In genomic region chr11:45100338-45100737, GRCh38 we compare ENCODE assay signal across 1 cellular context.
TF ChIP-seq lines count a peak whose summit lies in the region.

No MANE protein-coding gene starts in this region.

TF ChIP-seq in HepG2, 621 proteins besides CTCF, POLR2A, EP300 and RAD21 (continued from another document):
- TF ChIP-seq, protein P1, sequence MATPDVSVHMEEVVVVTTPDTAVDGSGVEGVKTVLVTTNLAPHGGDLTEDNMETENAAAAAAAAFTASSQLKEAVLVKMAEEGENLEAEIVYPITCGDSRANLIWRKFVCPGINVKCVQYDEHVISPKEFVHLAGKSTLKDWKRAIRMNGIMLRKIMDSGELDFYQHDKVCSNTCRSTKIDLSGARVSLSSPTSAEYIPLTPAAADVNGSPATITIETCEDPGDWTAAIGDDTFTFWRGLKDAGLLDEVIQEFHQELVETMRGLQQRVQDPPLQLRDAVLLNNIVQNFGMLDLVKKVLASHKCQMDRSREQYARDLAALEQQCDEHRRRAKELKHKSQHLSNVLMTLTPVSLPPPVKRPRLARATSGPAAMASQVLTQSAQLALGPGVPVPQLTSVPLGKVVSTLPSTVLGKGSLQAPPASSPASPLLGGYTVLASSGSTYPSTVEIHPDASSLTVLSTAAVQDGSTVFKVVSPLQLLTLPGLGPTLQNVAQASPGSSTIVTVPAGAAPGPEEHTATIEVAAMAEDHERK (CRISPR knock-in tag; IDR thresholded peaks at IDR 0.05; ENCODE audit: low read depth): no peak
- TF ChIP-seq DR1 (CRISPR knock-in tag; IDR thresholded peaks at IDR 0.05): no peak
- no peak for TF ChIP-seq JDP2 (CRISPR knock-in tag; IDR thresholded peaks at IDR 0.05; ENCODE audit: borderline replicate concordance)
- TF ChIP-seq SMYD3 (CRISPR knock-in tag; IDR thresholded peaks at IDR 0.05): no peak
- TF ChIP-seq ZFP82 (CRISPR knock-in tag; IDR thresholded peaks at IDR 0.05; ENCODE audit: borderline replicate concordance): no peak
- TF ChIP-seq ZNF691 (CRISPR knock-in tag; IDR thresholded peaks at IDR 0.05; ENCODE audit: borderline replicate concordance, low read depth): no peak
- TF ChIP-seq, protein P2, sequence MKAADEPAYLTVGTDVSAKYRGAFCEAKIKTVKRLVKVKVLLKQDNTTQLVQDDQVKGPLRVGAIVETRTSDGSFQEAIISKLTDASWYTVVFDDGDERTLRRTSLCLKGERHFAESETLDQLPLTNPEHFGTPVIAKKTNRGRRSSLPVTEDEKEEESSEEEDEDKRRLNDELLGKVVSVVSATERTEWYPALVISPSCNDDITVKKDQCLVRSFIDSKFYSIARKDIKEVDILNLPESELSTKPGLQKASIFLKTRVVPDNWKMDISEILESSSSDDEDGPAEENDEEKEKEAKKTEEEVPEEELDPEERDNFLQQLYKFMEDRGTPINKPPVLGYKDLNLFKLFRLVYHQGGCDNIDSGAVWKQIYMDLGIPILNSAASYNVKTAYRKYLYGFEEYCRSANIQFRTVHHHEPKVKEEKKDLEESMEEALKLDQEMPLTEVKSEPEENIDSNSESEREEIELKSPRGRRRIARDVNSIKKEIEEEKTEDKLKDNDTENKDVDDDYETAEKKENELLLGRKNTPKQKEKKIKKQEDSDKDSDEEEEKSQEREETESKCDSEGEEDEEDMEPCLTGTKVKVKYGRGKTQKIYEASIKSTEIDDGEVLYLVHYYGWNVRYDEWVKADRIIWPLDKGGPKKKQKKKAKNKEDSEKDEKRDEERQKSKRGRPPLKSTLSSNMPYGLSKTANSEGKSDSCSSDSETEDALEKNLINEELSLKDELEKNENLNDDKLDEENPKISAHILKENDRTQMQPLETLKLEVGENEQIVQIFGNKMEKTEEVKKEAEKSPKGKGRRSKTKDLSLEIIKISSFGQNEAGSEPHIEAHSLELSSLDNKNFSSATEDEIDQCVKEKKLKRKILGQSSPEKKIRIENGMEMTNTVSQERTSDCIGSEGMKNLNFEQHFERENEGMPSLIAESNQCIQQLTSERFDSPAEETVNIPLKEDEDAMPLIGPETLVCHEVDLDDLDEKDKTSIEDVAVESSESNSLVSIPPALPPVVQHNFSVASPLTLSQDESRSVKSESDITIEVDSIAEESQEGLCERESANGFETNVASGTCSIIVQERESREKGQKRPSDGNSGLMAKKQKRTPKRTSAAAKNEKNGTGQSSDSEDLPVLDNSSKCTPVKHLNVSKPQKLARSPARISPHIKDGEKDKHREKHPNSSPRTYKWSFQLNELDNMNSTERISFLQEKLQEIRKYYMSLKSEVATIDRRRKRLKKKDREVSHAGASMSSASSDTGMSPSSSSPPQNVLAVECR (CRISPR knock-in tag; IDR thresholded peaks at IDR 0.05; ENCODE audit: borderline replicate concordance): no peak
- TF ChIP-seq ZNF138 (CRISPR knock-in tag; IDR thresholded peaks at IDR 0.05; ENCODE audit: low read depth): no peak
- TF ChIP-seq SRSF1 (optimal IDR thresholded peaks at IDR 0.05; ENCODE audit: low read depth, low read length): no peak
